Comparison of ENCODE assay signal across 27 cellular contexts in the genomic region with DNA sequence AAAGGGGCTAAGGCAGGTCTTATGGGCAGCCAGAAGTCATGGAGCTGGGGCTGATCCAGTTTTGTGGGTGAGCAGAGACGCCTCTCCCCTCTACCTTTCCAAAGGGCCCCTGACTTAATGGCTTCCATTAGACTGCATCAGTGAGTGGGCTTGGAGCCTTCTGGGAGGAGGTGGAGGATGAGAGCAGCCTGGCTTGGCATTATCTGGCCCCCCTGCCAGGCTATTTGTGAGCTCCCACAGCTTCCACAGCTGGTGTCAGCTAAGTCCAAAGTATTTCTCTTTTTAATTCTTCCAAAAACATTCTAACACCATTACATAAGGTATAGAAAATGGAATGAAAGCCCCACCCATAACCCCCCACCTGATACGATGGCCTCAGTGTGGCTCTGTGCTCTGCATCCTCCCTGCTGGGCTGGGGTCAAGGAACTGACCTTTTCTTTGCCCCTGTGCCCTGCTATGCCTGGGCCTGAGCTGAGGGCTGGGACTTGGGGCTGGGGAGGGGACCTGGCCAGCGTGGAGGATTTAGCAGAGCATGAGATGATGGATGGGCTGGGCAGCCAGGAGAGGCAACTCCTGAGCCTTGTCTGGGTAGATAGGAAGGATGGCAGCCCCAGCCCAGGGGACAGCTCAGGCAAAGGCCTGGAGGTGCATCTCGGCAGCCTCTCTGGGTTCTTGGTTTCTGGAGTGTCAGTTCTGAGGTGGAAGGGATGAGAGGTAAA. TPM values are rescaled to one million over a fixed set of nuclear protein-coding genes. Genes with fewer than 3 reads are reported as not detected.
A peak's percentile ranks its signal among the peaks of the same experiment; 100 is the strongest.
DNase-seq lines count a peak whose midpoint lies in the region; ATAC-seq and TF ChIP-seq lines count a peak whose summit lies in the region.
"Had no signal": no experiment of that assay in that cellular context is flagged by ENCODE, and none has a peak within 500 bp of the region (broad histone marks: within the 10 kb centered on the region; RNA-seq: fewer than 3 reads in every experiment).

No MANE protein-coding gene starts in this region.

- H3K4me3 Mint-ChIP-seq in CD14-positive monocyte: no peak overlapping the region
- no peak overlapping the region for H3K4me3 Mint-ChIP-seq in activated T-cell treated with anti-CD3 and anti-CD28 coated beads, Interleukin-2, amount 50 U/mL, for 72 hours
- H3K4me3 Mint-ChIP-seq: activated naive CD8-positive, alpha-beta T cell; nephron had no signal

- no peak for ATAC-seq in activated T-cell treated with anti-CD3 and anti-CD28 coated beads, Interleukin-2, amount 50 U/mL, for 72 hours (replicated peaks in 1 of 2)
- ATAC-seq: esophagus mucosa had no signal

- TF ChIP-seq CTCF in CD14-positive monocyte (IDR thresholded peaks at IDR 0.05) (no peak), tibial artery (IDR thresholded peaks at IDR 0.05) (no peak)

- H3K9me3 Mint-ChIP-seq in CD14-positive monocyte: peaks cover 0 to 1% (median 0%) of the 10 kb centered on the region in 7 donors
- H3K9me3 Mint-ChIP-seq in activated T-cell treated with anti-CD3 and anti-CD28 coated beads, Interleukin-2, amount 50 U/mL, for 72 hours: no peaks in the 10 kb centered on the region
- H3K9me3 Mint-ChIP-seq: activated T-helper 2 cell treated with anti-CD3 and anti-CD28 coated beads, Interferon-gamma antibody, Interleukin-2, Interleukin-4, amounts not matched to agents 10 μg/mL and 5 μg/mL and 100 μg/mL, durations not matched to agents 14 hours and 24 hours and 36 hours; H9; nephron had no signal

- H3K4me1 Mint-ChIP-seq in CD14-positive monocyte: peaks cover 49% of the 10 kb centered on the region
- H3K4me1 Mint-ChIP-seq in activated T-cell treated with anti-CD3 and anti-CD28 coated beads, Interleukin-2, amount 50 U/mL, for 72 hours (ENCODE audit: low read depth): no peaks in the 10 kb centered on the region
- H3K4me1 Mint-ChIP-seq: nephron had no signal

- no peak overlapping the region for H3K27ac ChIP-seq in tibial artery
- H3K27ac ChIP-seq: C4-2B, hepatocyte, SK-N-MC, suprapubic skin, uterus had no signal

- H3K36me3 Mint-ChIP-seq in CD14-positive monocyte: peaks cover under 1 to 2% of the 10 kb centered on the region in 2 donors
- H3K36me3 Mint-ChIP-seq in activated T-cell treated with anti-CD3 and anti-CD28 coated beads, Interleukin-2, amount 50 U/mL, for 72 hours (ENCODE audit: insufficient read depth in 2 of 2): no peaks in the 10 kb centered on the region
- H3K36me3 Mint-ChIP-seq: activated naive CD8-positive, alpha-beta T cell had no signal

- DNase-seq in CD14-positive monocyte (ENCODE audit: low spot score): no peak
- DNase-seq in MG63: peak; percentile 58
- peak; percentile 87 for DNase-seq in ecto neural progenitor cell (ENCODE audit: low spot score)
- DNase-seq in kidney glomerular epithelial cell (lab: John Stamatoyannopoulos, UW): no peak
- DNase-seq in tibial artery: no peak
- no peak for DNase-seq in activated T-cell treated with anti-CD3 and anti-CD28 coated beads, Interleukin-2, amount 50 U/mL, for 72 hours
- DNase-seq: activated CD8-positive, alpha-beta memory T cell treated with anti-CD3 and anti-CD28 coated beads, Interleukin-2, amount 50 U/mL, for 4 hours; cerebellar nuclear complex; effector memory CD4-positive, alpha-beta T cell; foreskin melanocyte; H9; KG1; NCI-H1436 treated with DMSO at 0.1 percent for 48 hours; NCI-H2171; NCI-H526 treated with DMSO at 0.1 percent for 48 hours; posterior cingulate gyrus; RPMI8226; T-helper 2 cell; uterus had no signal

- H3K4me1 ChIP-seq in tibial artery: peaks cover 0 to 6% (median 0%) of the 10 kb centered on the region in 4 donors
- H3K4me1 ChIP-seq: uterus had no signal

- intact Hi-C loops in CD14-positive monocyte (cut with micrococcal nuclease): no loop called here
- intact Hi-C loops in tibial artery (cut with DNase I; ENCODE audit: low total_unique reads): no loop called here

- H3K36me3 ChIP-seq in MG63: no peaks in the 10 kb centered on the region
- H3K36me3 ChIP-seq in tibial artery: no peaks in the 10 kb centered on the region
- H3K36me3 ChIP-seq: suprapubic skin, uterus had no signal

- H3K27me3 ChIP-seq in MG63: no peaks in the 10 kb centered on the region
- H3K27me3 ChIP-seq in tibial artery: peaks cover 0 to 36% of the 10 kb centered on the region in 2 donors
- H3K27me3 ChIP-seq: hepatocyte, suprapubic skin, uterus had no signal

- H3K27ac Mint-ChIP-seq in CD14-positive monocyte: peak overlapping the region in 4 of 7 donors; percentile 15 to 86 (median 82)
- H3K27ac Mint-ChIP-seq in activated T-cell treated with anti-CD3 and anti-CD28 coated beads, Interleukin-2, amount 50 U/mL, for 72 hours: no peak overlapping the region
- H3K27ac Mint-ChIP-seq: activated naive CD8-positive, alpha-beta T cell; activated T-helper 2 cell treated with anti-CD3 and anti-CD28 coated beads, Interferon-gamma antibody, Interleukin-2, Interleukin-4, amounts not matched to agents 10 μg/mL and 5 μg/mL and 100 μg/mL, durations not matched to agents 14 hours and 24 hours and 36 hours; H9; nephron had no signal

- H3K9me3 ChIP-seq in MG63: no peaks in the 10 kb centered on the region
- H3K9me3 ChIP-seq in tibial artery: no peaks in the 10 kb centered on the region
- H3K9me3 ChIP-seq: suprapubic skin, uterus had no signal

- peaks cover under 1 to 3% (median 2%) of the 10 kb centered on the region in 3 donors for H3K27me3 Mint-ChIP-seq in CD14-positive monocyte (ENCODE audit: low read depth in 3 of 3)
- no peaks in the 10 kb centered on the region for H3K27me3 Mint-ChIP-seq in activated T-cell treated with anti-CD3 and anti-CD28 coated beads, Interleukin-2, amount 50 U/mL, for 72 hours (ENCODE audit: low read depth)
- H3K27me3 Mint-ChIP-seq: activated naive CD8-positive, alpha-beta T cell had no signal

- H3K4me3 ChIP-seq in MG63: no peak overlapping the region
- no peak overlapping the region for H3K4me3 ChIP-seq in tibial artery
- H3K4me3 ChIP-seq: hepatocyte, SK-N-MC, suprapubic skin, uterus had no signal

RNA-seq across cellular contexts. Expression of gene AIFM3, which starts 4.0 kb away (rescaled TPM):
- polyA plus RNA-seq in CD14-positive monocyte: 1 to 10 TPM; 2.1 to 2.3 TPM
- 0.56 TPM in 1 of 2 replicates, not detected in the other for total RNA-seq in MG63 (2014; rRNA removed; shearing (Covaris generic); ENCODE audit: low replicate concordance)
- total RNA-seq in activated T-cell treated with anti-CD3 and anti-CD28 coated beads, Interleukin-2, amount 50 U/mL, for 72 hours: under 1 TPM in 1 of 2 donors, not detected in 1; 0.58 TPM

RNA-seq across cellular contexts. Expression of gene LZTR1, which starts 11.0 kb away (rescaled TPM):
- polyA plus RNA-seq in CD14-positive monocyte: 10 to 100 TPM in 1 of 2 donors, 1 to 10 TPM in 1; 7.1 to 11.5 TPM
- 21.2 and 25.3 TPM in 2 replicates for total RNA-seq in MG63 (2014; rRNA removed; shearing (Covaris generic); ENCODE audit: low replicate concordance)
- 10 to 100 TPM; 30.6 to 42.8 TPM for total RNA-seq in activated T-cell treated with anti-CD3 and anti-CD28 coated beads, Interleukin-2, amount 50 U/mL, for 72 hours

RNA-seq across cellular contexts. Expression of gene THAP7, which starts 30.8 kb away (rescaled TPM):
- polyA plus RNA-seq in CD14-positive monocyte: 10 to 100 TPM; 18.4 to 22.9 TPM
- total RNA-seq in MG63 (2014; rRNA removed; shearing (Covaris generic); ENCODE audit: low replicate concordance): 33.8 and 46.5 TPM in 2 replicates
- 10 to 100 TPM; 29.5 to 31.2 TPM for total RNA-seq in activated T-cell treated with anti-CD3 and anti-CD28 coated beads, Interleukin-2, amount 50 U/mL, for 72 hours

RNA-seq across cellular contexts. Expression of gene P2RX6, which starts 43.9 kb away (rescaled TPM):
- not detected for polyA plus RNA-seq in CD14-positive monocyte
- 1.1 and 10.0 TPM in 2 replicates for total RNA-seq in MG63 (2014; rRNA removed; shearing (Covaris generic); ENCODE audit: low replicate concordance)
- under 1 TPM; 0.29 to 0.30 TPM for total RNA-seq in activated T-cell treated with anti-CD3 and anti-CD28 coated beads, Interleukin-2, amount 50 U/mL, for 72 hours
- total RNA-seq: H9 had no signal

RNA-seq across cellular contexts. Expression of gene CRKL, which starts 53.9 kb away (rescaled TPM):
- 10 to 100 TPM; 29.4 to 37.5 TPM for polyA plus RNA-seq in CD14-positive monocyte
- total RNA-seq in MG63 (2014; rRNA removed; shearing (Covaris generic); ENCODE audit: low replicate concordance): 23.1 and 25.0 TPM in 2 replicates
- 10 to 100 TPM; 70.4 to 71.5 TPM for total RNA-seq in activated T-cell treated with anti-CD3 and anti-CD28 coated beads, Interleukin-2, amount 50 U/mL, for 72 hours

Comparison
In these comparisons a context has a peak if more than half of its experiments do, and no peak if none do; other contexts are left out.
1. DNase-seq: peak in MG63 (single experiment) and ecto neural progenitor cell (single experiment); none in CD14-positive monocyte (single experiment), kidney glomerular epithelial cell (single experiment), tibial artery (0 of 2) and activated T-cell treated with anti-CD3 and anti-CD28 coated beads, Interleukin-2, amount 50 U/mL, for 72 hours (0 of 2).